16 cellular contexts compared by ENCODE assay signal in the genomic region with DNA sequence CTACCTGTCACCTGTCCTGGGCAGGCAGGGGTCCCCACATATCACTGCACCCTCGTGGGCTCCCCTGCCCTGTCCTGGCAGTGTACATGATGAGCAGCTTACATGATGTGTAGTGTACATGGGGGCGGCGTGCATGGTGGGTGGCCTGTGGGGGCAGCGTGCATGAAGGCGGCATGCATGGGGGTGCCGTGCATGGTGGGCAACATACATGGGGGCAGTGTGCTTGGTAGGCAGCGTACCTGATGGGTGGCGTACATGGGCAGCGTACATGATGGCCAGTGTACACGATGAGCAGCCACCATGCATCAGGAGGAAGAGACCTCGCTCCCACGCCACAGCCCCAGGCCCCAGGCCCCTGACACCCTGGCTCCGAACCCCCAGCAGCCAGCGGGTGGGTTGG.
DNase-seq lines count a peak whose midpoint lies in the region; ATAC-seq and TF ChIP-seq lines count a peak whose summit lies in the region.
"Had no signal": no experiment of that assay in that cellular context is flagged by ENCODE, and none has a peak within 500 bp of the region (broad histone marks: within the 10 kb centered on the region; RNA-seq: fewer than 3 reads in every experiment).

No MANE protein-coding gene starts in this region.

- ATAC-seq in Right ventricle myocardium superior (ENCODE audit: poor library complexity) (no peak), psoas muscle (no peak), HG03342 (IDR thresholded peaks at IDR 0.05; ENCODE audit: unreplicated experiment) (no peak)

- DNase-seq in left ventricle myocardium inferior (no peak), Right ventricle myocardium superior (no peak), coronary artery (ENCODE audit: low spot score) (no peak), psoas muscle (no peak), stomach (no peak), SIG-M5 (lab: John Stamatoyannopoulos, UW) (no peak), MG63 (no peak)
- DNase-seq: CD4-positive, alpha-beta memory T cell; DMS79 treated with DMSO at 0.1 percent for 48 hours; KBM-7; NCI-H1092 treated with DMSO at 0.1 percent for 48 hours; NCI-H187 treated with DMSO at 0.1 percent for 48 hours; NCI-H446; NCI-H82; Peyer's patch had no signal

- H3K27ac ChIP-seq in left ventricle myocardium inferior (replicated peaks) (peak overlapping the region; percentile 74), coronary artery (peak overlapping the region; percentile 14 to 64), psoas muscle (peak overlapping the region; percentile 9), stomach (no peak overlapping the region)
- H3K27ac ChIP-seq: Peyer's patch had no signal

- no peak for TF ChIP-seq EP300 in stomach (IDR thresholded peaks at IDR 0.05)

- H3K4me3 ChIP-seq in left ventricle myocardium inferior = no peak overlapping the region
- no peak overlapping the region for H3K4me3 ChIP-seq in coronary artery
- H3K4me3 ChIP-seq in psoas muscle = no peak overlapping the region
- no peak overlapping the region for H3K4me3 ChIP-seq in stomach
- H3K4me3 ChIP-seq in MG63 = no peak overlapping the region
- H3K4me3 ChIP-seq: Peyer's patch had no signal

- H3K9me3 ChIP-seq in left ventricle myocardium inferior (replicated peaks) (no peaks in the 10 kb centered on the region), psoas muscle (no peaks in the 10 kb centered on the region), stomach (no peaks in the 10 kb centered on the region), MG63 (no peaks in the 10 kb centered on the region)
- H3K9me3 ChIP-seq: Peyer's patch had no signal

- peaks cover 88% of the 10 kb centered on the region for H3K4me1 ChIP-seq in left ventricle myocardium inferior
- H3K4me1 ChIP-seq in psoas muscle = peaks cover 16% of the 10 kb centered on the region
- peaks cover 0 to 31% (median 11%) of the 10 kb centered on the region in 4 donors for H3K4me1 ChIP-seq in stomach

- WGBS in psoas muscle, 3 donors = 93 to 95% (median 93%) methylated on average over 14 of the region's 14 CpGs
- WGBS in stomach, 5 donors = 89 to 95% (median 90%) methylated on average over 12 to 14 of the region's 14 CpGs

- no peak for TF ChIP-seq POLR2A in stomach (IDR thresholded peaks at IDR 0.05)

- H3K36me3 ChIP-seq in left ventricle myocardium inferior (no peaks in the 10 kb centered on the region), psoas muscle (ENCODE audit: insufficient read depth in 1 of 2, low read depth in 1 of 2) (no peaks in the 10 kb centered on the region), stomach (no peaks in the 10 kb centered on the region), MG63 (no peaks in the 10 kb centered on the region)
- H3K36me3 ChIP-seq: Peyer's patch had no signal

- H3K27me3 ChIP-seq in left ventricle myocardium inferior (ENCODE audit: low read depth) (no peaks in the 10 kb centered on the region), psoas muscle (ENCODE audit: insufficient read depth in 3 of 3, low read length in 2 of 3) (no peaks in the 10 kb centered on the region), stomach (peaks cover 0 to 4% (median 0%) of the 10 kb centered on the region in 3 donors), MG63 (no peaks in the 10 kb centered on the region)
- H3K27me3 ChIP-seq: Peyer's patch had no signal

- intact Hi-C loops in left ventricle myocardium inferior (cut with micrococcal nuclease) = no loop called here
- intact Hi-C loops in Right ventricle myocardium superior (cut with DNase I) = no loop called here
- intact Hi-C loops in psoas muscle (cut with DNase I) = loop anchor here in 1 of 2 donors (1.0 kb wide), 1 partner anchor 41 kb away; no protein-coding TSS in a partner anchor
- intact Hi-C loops in stomach (cut with DNase I; ENCODE audit: low total_unique reads) = no loop called here

- TF ChIP-seq CTCF in left ventricle myocardium inferior (IDR thresholded peaks at IDR 0.05; ENCODE audit: borderline replicate concordance) (no peak), coronary artery (IDR thresholded peaks at IDR 0.05) (no peak), psoas muscle (IDR thresholded peaks at IDR 0.05) (no peak), stomach (IDR thresholded peaks at IDR 0.05) (no peak)

Comparison
In these comparisons a context has a peak if more than half of its experiments do, and no peak if none do; other contexts are left out.
1. H3K27ac ChIP-seq: peak in left ventricle myocardium inferior (single experiment), coronary artery (2 of 2) and psoas muscle (single experiment); none in stomach (0 of 5).